ENCODE assay signal across 1 cellular context in the genomic region with DNA sequence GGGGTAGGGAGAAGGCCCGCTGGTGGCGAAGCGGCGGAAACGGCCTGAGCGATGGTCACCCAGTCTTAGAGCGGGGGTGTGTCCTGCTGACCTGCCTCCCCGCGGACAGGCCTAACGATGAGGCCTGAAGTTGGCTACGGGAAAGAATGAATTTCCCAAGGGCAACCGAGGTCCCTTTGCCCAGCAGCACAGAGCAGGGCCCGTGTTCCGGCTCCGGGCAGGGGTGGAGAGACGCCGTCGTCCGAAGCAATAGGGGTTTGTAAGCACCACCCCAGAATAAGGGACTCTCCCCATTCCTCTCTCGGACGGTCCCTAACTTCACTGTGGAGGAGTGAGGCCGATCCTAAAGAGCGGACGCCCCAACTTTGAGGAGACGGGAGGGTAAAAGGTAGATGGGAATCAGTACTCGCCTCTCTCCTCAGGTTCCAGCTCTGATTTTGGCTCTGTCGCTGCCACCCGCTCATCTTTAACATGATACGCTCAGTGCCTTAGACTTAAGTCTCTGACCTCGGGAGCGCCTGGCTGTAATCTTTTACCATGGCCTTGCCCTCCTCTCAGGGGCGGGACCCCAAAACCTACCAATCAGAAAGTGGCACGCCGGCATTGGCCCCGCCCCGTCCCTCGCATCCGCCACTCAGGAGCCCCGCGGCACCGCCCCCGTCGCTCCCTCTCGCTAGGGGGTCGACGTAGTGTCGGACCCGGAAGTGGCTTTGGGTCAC.
TF ChIP-seq lines count a peak whose summit lies in the region.

Gene DDIT3, minus strand, starts transcription at position 507 of the 719 bp plus-strand sequence. CDS start 3,108 bp downstream, outside the sequence.

TF ChIP-seq in H1, 55 proteins besides CTCF, POLR2A, EP300 and RAD21:
- TF ChIP-seq RFX5 (IDR thresholded peaks at IDR 0.05; ENCODE audit: borderline replicate concordance, low read depth, low read length) = no peak
- peak; percentile 82 for TF ChIP-seq GTF2F1 (IDR thresholded peaks at IDR 0.05; ENCODE audit: borderline replicate concordance, low read depth, low read length)
- TF ChIP-seq HDAC6 (IDR thresholded peaks at IDR 0.05; ENCODE audit: low read depth, low read length) = no peak
- no peak for TF ChIP-seq RBBP5 (IDR thresholded peaks at IDR 0.05; ENCODE audit: borderline replicate concordance, low read depth, low read length)
- no peak for TF ChIP-seq SIRT6 (IDR thresholded peaks at IDR 0.05; ENCODE audit: low read length)
- TF ChIP-seq NRF1 (IDR thresholded peaks at IDR 0.05; ENCODE audit: low read depth, low read length) = no peak
- TF ChIP-seq HDAC2 (IDR thresholded peaks at IDR 0.05; ENCODE audit: borderline replicate concordance in 1 of 2, low read depth in 2 of 2, low read length in 2 of 2) = no peak
- TF ChIP-seq EZH2 (IDR thresholded peaks at IDR 0.05; ENCODE audit: low read depth, low read length, severe bottlenecking) = no peak
- TF ChIP-seq NANOG (IDR thresholded peaks at IDR 0.05; ENCODE audit: insufficient read depth, low read depth, low read length, poor library complexity, severe bottlenecking) = no peak
- TF ChIP-seq, protein P1, sequence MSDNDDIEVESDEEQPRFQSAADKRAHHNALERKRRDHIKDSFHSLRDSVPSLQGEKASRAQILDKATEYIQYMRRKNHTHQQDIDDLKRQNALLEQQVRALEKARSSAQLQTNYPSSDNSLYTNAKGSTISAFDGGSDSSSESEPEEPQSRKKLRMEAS (IDR thresholded peaks at IDR 0.05) = no peak; the same call in 1 of the 2 replicates
- no peak for TF ChIP-seq BCL11A (IDR thresholded peaks at IDR 0.05; ENCODE audit: low read depth in 2 of 2, low read length in 2 of 2)
- TF ChIP-seq CBX8 (IDR thresholded peaks at IDR 0.05; ENCODE audit: borderline replicate concordance, low read depth, low read length) = no peak
- peak; percentile 27; the same call in 1 of the 2 replicates for TF ChIP-seq CHD1 (IDR thresholded peaks at IDR 0.05; ENCODE audit: low read depth, low read length)
- no peak for TF ChIP-seq RXRA (IDR thresholded peaks at IDR 0.05; ENCODE audit: insufficient read depth, low read depth, low read length)
- TF ChIP-seq, protein P2, sequence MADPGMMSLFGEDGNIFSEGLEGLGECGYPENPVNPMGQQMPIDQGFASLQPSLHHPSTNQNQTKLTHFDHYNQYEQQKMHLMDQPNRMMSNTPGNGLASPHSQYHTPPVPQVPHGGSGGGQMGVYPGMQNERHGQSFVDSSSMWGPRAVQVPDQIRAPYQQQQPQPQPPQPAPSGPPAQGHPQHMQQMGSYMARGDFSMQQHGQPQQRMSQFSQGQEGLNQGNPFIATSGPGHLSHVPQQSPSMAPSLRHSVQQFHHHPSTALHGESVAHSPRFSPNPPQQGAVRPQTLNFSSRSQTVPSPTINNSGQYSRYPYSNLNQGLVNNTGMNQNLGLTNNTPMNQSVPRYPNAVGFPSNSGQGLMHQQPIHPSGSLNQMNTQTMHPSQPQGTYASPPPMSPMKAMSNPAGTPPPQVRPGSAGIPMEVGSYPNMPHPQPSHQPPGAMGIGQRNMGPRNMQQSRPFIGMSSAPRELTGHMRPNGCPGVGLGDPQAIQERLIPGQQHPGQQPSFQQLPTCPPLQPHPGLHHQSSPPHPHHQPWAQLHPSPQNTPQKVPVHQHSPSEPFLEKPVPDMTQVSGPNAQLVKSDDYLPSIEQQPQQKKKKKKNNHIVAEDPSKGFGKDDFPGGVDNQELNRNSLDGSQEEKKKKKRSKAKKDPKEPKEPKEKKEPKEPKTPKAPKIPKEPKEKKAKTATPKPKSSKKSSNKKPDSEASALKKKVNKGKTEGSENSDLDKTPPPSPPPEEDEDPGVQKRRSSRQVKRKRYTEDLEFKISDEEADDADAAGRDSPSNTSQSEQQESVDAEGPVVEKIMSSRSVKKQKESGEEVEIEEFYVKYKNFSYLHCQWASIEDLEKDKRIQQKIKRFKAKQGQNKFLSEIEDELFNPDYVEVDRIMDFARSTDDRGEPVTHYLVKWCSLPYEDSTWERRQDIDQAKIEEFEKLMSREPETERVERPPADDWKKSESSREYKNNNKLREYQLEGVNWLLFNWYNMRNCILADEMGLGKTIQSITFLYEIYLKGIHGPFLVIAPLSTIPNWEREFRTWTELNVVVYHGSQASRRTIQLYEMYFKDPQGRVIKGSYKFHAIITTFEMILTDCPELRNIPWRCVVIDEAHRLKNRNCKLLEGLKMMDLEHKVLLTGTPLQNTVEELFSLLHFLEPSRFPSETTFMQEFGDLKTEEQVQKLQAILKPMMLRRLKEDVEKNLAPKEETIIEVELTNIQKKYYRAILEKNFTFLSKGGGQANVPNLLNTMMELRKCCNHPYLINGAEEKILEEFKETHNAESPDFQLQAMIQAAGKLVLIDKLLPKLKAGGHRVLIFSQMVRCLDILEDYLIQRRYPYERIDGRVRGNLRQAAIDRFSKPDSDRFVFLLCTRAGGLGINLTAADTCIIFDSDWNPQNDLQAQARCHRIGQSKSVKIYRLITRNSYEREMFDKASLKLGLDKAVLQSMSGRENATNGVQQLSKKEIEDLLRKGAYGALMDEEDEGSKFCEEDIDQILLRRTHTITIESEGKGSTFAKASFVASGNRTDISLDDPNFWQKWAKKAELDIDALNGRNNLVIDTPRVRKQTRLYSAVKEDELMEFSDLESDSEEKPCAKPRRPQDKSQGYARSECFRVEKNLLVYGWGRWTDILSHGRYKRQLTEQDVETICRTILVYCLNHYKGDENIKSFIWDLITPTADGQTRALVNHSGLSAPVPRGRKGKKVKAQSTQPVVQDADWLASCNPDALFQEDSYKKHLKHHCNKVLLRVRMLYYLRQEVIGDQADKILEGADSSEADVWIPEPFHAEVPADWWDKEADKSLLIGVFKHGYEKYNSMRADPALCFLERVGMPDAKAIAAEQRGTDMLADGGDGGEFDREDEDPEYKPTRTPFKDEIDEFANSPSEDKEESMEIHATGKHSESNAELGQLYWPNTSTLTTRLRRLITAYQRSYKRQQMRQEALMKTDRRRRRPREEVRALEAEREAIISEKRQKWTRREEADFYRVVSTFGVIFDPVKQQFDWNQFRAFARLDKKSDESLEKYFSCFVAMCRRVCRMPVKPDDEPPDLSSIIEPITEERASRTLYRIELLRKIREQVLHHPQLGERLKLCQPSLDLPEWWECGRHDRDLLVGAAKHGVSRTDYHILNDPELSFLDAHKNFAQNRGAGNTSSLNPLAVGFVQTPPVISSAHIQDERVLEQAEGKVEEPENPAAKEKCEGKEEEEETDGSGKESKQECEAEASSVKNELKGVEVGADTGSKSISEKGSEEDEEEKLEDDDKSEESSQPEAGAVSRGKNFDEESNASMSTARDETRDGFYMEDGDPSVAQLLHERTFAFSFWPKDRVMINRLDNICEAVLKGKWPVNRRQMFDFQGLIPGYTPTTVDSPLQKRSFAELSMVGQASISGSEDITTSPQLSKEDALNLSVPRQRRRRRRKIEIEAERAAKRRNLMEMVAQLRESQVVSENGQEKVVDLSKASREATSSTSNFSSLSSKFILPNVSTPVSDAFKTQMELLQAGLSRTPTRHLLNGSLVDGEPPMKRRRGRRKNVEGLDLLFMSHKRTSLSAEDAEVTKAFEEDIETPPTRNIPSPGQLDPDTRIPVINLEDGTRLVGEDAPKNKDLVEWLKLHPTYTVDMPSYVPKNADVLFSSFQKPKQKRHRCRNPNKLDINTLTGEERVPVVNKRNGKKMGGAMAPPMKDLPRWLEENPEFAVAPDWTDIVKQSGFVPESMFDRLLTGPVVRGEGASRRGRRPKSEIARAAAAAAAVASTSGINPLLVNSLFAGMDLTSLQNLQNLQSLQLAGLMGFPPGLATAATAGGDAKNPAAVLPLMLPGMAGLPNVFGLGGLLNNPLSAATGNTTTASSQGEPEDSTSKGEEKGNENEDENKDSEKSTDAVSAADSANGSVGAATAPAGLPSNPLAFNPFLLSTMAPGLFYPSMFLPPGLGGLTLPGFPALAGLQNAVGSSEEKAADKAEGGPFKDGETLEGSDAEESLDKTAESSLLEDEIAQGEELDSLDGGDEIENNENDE (IDR thresholded peaks at IDR 0.05; ENCODE audit: insufficient replicate concordance, low read length) = no peak
- TF ChIP-seq POLR2AphosphoS5 (IDR thresholded peaks at IDR 0.05; ENCODE audit: low read depth, low read length) = peak; percentile 96
- TF ChIP-seq PHF8 (conservative IDR thresholded peaks at IDR 0.05; ENCODE audit: low read depth, low read length) = peak; percentile 80
- no peak for TF ChIP-seq KDM5A (IDR thresholded peaks at IDR 0.05; ENCODE audit: low read length)
- TF ChIP-seq TBP (IDR thresholded peaks at IDR 0.05; ENCODE audit: low read depth, low read length) = peak; percentile 98
- TF ChIP-seq EGR1 (IDR thresholded peaks at IDR 0.05; ENCODE audit: borderline replicate concordance, low read depth, low read length) = peak; percentile 73
- TF ChIP-seq TCF12 (IDR thresholded peaks at IDR 0.05; ENCODE audit: low read depth, low read length) = no peak
- TF ChIP-seq SRF (IDR thresholded peaks at IDR 0.05; ENCODE audit: low read depth, low read length) = no peak
- TF ChIP-seq BRCA1 (IDR thresholded peaks at IDR 0.05; ENCODE audit: low read depth, low read length) = no peak
- no peak; the same call in 1 of the 2 replicates for TF ChIP-seq JUND (IDR thresholded peaks at IDR 0.05; ENCODE audit: low read length)
- no peak for TF ChIP-seq ATF3 (IDR thresholded peaks at IDR 0.05; ENCODE audit: insufficient read depth, low read depth, low read length)
- no peak for TF ChIP-seq ZNF274 (IDR thresholded peaks at IDR 0.05; ENCODE audit: borderline replicate concordance, extremely low read depth, low read length)
- TF ChIP-seq CREB1 (IDR thresholded peaks at IDR 0.05) = peak; percentile 72
- no peak for TF ChIP-seq SIX5 (IDR thresholded peaks at IDR 0.05; ENCODE audit: low read depth, low read length)
- TF ChIP-seq ASH2L (IDR thresholded peaks at IDR 0.05; ENCODE audit: low read length) = peak; percentile 28
- TF ChIP-seq JUN (IDR thresholded peaks at IDR 0.05; ENCODE audit: low read depth, low read length) = no peak; the same call in 1 of the 2 replicates
- TF ChIP-seq SP4 (IDR thresholded peaks at IDR 0.05; ENCODE audit: low read length) = peak; percentile 77; the same call in 1 of the 2 replicates
- TF ChIP-seq TAF1 (IDR thresholded peaks at IDR 0.05; ENCODE audit: low read depth, low read length) = peak; percentile 98
- no peak for TF ChIP-seq POU5F1 (IDR thresholded peaks at IDR 0.05; ENCODE audit: low read depth, low read length)
- no peak for TF ChIP-seq MAFK (IDR thresholded peaks at IDR 0.05; ENCODE audit: low read depth, low read length)
- peak; percentile 91 for TF ChIP-seq SAP30 (IDR thresholded peaks at IDR 0.05; ENCODE audit: insufficient read depth, insufficient replicate concordance, low read length)
- no peak for TF ChIP-seq CTBP2 (IDR thresholded peaks at IDR 0.05; ENCODE audit: borderline replicate concordance, insufficient read depth, insufficient read length, low read length)
- TF ChIP-seq, protein P3, sequence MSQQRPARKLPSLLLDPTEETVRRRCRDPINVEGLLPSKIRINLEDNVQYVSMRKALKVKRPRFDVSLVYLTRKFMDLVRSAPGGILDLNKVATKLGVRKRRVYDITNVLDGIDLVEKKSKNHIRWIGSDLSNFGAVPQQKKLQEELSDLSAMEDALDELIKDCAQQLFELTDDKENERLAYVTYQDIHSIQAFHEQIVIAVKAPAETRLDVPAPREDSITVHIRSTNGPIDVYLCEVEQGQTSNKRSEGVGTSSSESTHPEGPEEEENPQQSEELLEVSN (IDR thresholded peaks at IDR 0.05) = no peak
- TF ChIP-seq CBX5 (IDR thresholded peaks at IDR 0.05; ENCODE audit: low read depth, low read length) = no peak
- TF ChIP-seq SP1 (IDR thresholded peaks at IDR 0.05; ENCODE audit: low read depth, low read length) = peak; percentile 79; the same call in 1 of the 2 replicates
- no peak for TF ChIP-seq CEBPB (IDR thresholded peaks at IDR 0.05; ENCODE audit: low read depth, low read length)
- TF ChIP-seq KDM1A (IDR thresholded peaks at IDR 0.05; ENCODE audit: borderline replicate concordance, low read length) = no peak
- TF ChIP-seq TAF7 (optimal IDR thresholded peaks at IDR 0.05; ENCODE audit: borderline replicate concordance, low read depth, low read length) = peak; percentile 95
- no peak for TF ChIP-seq KDM4A (IDR thresholded peaks at IDR 0.05; ENCODE audit: low read depth, low read length, severe bottlenecking)
- no peak for TF ChIP-seq SP2 (IDR thresholded peaks at IDR 0.05; ENCODE audit: low read length)
- no peak for TF ChIP-seq SUZ12 (IDR thresholded peaks at IDR 0.05; ENCODE audit: low read length)
- TF ChIP-seq, protein P4, sequence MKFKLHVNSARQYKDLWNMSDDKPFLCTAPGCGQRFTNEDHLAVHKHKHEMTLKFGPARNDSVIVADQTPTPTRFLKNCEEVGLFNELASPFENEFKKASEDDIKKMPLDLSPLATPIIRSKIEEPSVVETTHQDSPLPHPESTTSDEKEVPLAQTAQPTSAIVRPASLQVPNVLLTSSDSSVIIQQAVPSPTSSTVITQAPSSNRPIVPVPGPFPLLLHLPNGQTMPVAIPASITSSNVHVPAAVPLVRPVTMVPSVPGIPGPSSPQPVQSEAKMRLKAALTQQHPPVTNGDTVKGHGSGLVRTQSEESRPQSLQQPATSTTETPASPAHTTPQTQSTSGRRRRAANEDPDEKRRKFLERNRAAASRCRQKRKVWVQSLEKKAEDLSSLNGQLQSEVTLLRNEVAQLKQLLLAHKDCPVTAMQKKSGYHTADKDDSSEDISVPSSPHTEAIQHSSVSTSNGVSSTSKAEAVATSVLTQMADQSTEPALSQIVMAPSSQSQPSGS (IDR thresholded peaks at IDR 0.05; ENCODE audit: low read length) = no peak; the same call in 1 of the 2 replicates
- peak; percentile 56 for TF ChIP-seq USF2 (IDR thresholded peaks at IDR 0.05; ENCODE audit: low read length)
- no peak for TF ChIP-seq GABPA (IDR thresholded peaks at IDR 0.05; ENCODE audit: borderline replicate concordance, insufficient read depth, low read length)
- no peak for TF ChIP-seq TEAD4 (IDR thresholded peaks at IDR 0.05; ENCODE audit: low read depth, low read length)
- no peak for TF ChIP-seq RNF2 (IDR thresholded peaks at IDR 0.05; ENCODE audit: borderline replicate concordance, low read depth, low read length, missing control alignments, poor library complexity, severe bottlenecking)
- TF ChIP-seq CHD2 (IDR thresholded peaks at IDR 0.05; ENCODE audit: low read length) = peak; percentile 22; the same call in 1 of the 2 replicates
- TF ChIP-seq FOSL1 (IDR thresholded peaks at IDR 0.05; ENCODE audit: insufficient read depth, low read depth, low read length) = no peak
- TF ChIP-seq BACH1 (IDR thresholded peaks at IDR 0.05; ENCODE audit: low read length) = no peak; the same call in 1 of the 2 replicates
- TF ChIP-seq YY1 (IDR thresholded peaks at IDR 0.05; ENCODE audit: low read depth, low read length) = no peak
- TF ChIP-seq SIN3A (conservative IDR thresholded peaks at IDR 0.05 in 1 of 2, IDR thresholded peaks at IDR 0.05 in 1 of 2; ENCODE audit: low read depth in 1 of 2, low read length in 2 of 2) = peak; percentile 65 to 86; a peak in 2 of 4 replicates
